In the genomic region with DNA sequence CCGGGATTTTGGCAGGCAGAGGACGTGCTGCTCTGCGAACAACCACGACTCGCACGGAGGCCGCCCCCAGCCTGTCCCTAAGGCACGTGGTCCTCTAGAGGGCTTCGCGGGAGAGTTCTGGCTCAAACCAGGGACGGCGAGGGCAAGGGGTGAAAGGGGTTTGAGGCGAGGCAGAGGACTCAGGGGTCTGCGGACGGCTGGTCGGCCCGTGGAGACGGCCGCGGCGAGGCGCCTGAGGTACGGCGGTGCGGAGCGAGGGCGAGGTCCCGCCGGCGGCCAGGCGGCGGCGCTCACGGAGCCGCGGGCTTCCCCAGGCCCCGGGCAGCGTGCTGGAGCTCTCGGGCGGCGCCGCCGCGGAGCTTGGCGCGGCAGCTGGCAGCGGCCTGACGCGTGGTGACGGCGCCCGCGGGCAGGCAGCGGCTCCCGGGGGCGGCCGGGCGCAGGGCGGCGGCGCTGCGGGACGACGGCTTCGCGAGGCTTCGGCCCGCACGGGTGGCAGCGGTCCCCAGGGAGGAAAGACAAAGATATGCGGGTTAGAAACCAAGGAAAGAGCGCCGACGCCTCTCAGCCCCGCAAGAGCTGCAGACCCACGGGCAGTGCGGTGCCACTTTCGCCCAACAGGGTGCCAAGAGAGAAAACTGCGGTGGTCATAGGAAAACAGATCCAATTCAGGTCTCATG, we compare ENCODE assay signal across 8 cellular contexts. TPM values are rescaled to one million over a fixed set of nuclear protein-coding genes. Genes with fewer than 3 reads are reported as not detected.
DNase-seq lines count a peak whose midpoint lies in the region; ATAC-seq and TF ChIP-seq lines count a peak whose summit lies in the region.

No MANE protein-coding gene starts in this region.

- peak overlapping the region; percentile 37 to 52 for H3K4me3 ChIP-seq in foreskin fibroblast (ENCODE audit: low read depth in 1 of 2, low read length in 2 of 2)
- peak overlapping the region; percentile 57 for H3K4me3 ChIP-seq in osteoblast (ENCODE audit: insufficient read depth, low read length)
- peak overlapping the region; percentile 63 for H3K4me3 ChIP-seq in thoracic aorta

- intact Hi-C loops in CD4-positive, alpha-beta T cell (cut with DNase I, micrococcal nuclease), result loop anchor here (1.0 to 5.0 kb wide), 7 partner anchors 45 to 861 kb away; a partner anchor contains a TSS

- no peaks in the 10 kb centered on the region for H3K4me1 ChIP-seq in osteoblast (ENCODE audit: insufficient read depth, low read length)
- peaks cover 0 to 4% of the 10 kb centered on the region in 2 donors for H3K4me1 ChIP-seq in thoracic aorta (ENCODE audit: control insufficient read depth in 1 of 2, low read depth in 2 of 2)

- no peaks in the 10 kb centered on the region for H3K36me3 Mint-ChIP-seq in CD4-positive, alpha-beta T cell (ENCODE audit: low read depth)

- no peaks in the 10 kb centered on the region for H3K27me3 Mint-ChIP-seq in CD4-positive, alpha-beta T cell

- peak; percentile 48 to 76 (median 64) for DNase-seq in CD4-positive, alpha-beta T cell
- DNase-seq in HPDE6-E6E7 (ENCODE audit: extremely low spot score) (peak; percentile 75), foreskin fibroblast (peak; percentile 64 to 86), osteoblast (ENCODE audit: insufficient read length, low spot score, missing footprints) (peak; percentile 97), thoracic aorta (ENCODE audit: low spot score) (no peak)
- DNase-seq in activated effector memory CD4-positive, alpha-beta T cell treated with anti-CD3 and anti-CD28 coated beads, Interleukin-2, amount 50 U/mL, for 16 hours, result peak; percentile 90

- no peaks in the 10 kb centered on the region for H4K20me1 ChIP-seq in osteoblast (ENCODE audit: insufficient read depth, low read length)

- H3K27me3 ChIP-seq in CD4-positive, alpha-beta T cell (ENCODE audit: control insufficient read depth, insufficient read depth, low read length), result no peaks in the 10 kb centered on the region
- H3K27me3 ChIP-seq in osteoblast (ENCODE audit: insufficient read depth, low read length), result no peaks in the 10 kb centered on the region
- no peaks in the 10 kb centered on the region for H3K27me3 ChIP-seq in thoracic aorta (replicated peaks; ENCODE audit: insufficient read depth)

- peak; percentile 99 for ATAC-seq in CD4-positive, alpha-beta T cell (ENCODE audit: poor library complexity)
- ATAC-seq in GM19463 (IDR thresholded peaks at IDR 0.05; ENCODE audit: unreplicated experiment) (peak; percentile 98), thoracic aorta (ENCODE audit: insufficient number of reproducible peaks, low FRiP score, low read depth) (no peak)

- H3K9me3 ChIP-seq in CD4-positive, alpha-beta T cell (ENCODE audit: control insufficient read depth, low read length), result no peaks in the 10 kb centered on the region
- no peaks in the 10 kb centered on the region for H3K9me3 ChIP-seq in osteoblast (ENCODE audit: low read depth, low read length)
- no peaks in the 10 kb centered on the region for H3K9me3 ChIP-seq in thoracic aorta

- CTCF ChIA-PET in CD4-positive, alpha-beta T cell (lab: Charles Lee), result interaction anchor here (0.7 to 3.9 kb wide), 23 partner anchors 11 to 281 kb away, joined by 3 to 34 read pairs (median 4); a partner anchor contains a TSS

- H3K27ac Mint-ChIP-seq in CD4-positive, alpha-beta T cell, result no peak overlapping the region

- no peak overlapping the region for H3K27ac ChIP-seq in CD4-positive, alpha-beta T cell (ENCODE audit: low read depth, low read length)
- H3K27ac ChIP-seq in osteoblast (ENCODE audit: low read depth, low read length) (no peak overlapping the region), thoracic aorta (no peak overlapping the region)

- peak; percentile 42 for TF ChIP-seq CTCF in CD4-positive, alpha-beta T cell (IDR thresholded peaks at IDR 0.05)
- peak; percentile 9 for TF ChIP-seq CTCF in foreskin fibroblast (IDR thresholded peaks at IDR 0.05; ENCODE audit: low read depth, low read length)
- peak; percentile 24 for TF ChIP-seq CTCF in osteoblast (IDR thresholded peaks at IDR 0.05; ENCODE audit: extremely low read depth, low read depth, low read length)
- no peak for TF ChIP-seq CTCF in thoracic aorta (IDR thresholded peaks at IDR 0.05)

- no peaks in the 10 kb centered on the region for H3K79me2 ChIP-seq in osteoblast (ENCODE audit: insufficient read depth, low read length)

- POLR2A ChIA-PET in CD4-positive, alpha-beta T cell (lab: Charles Lee), result interaction anchor here (0.6 to 2.9 kb wide), 8 partner anchors 11 to 167 kb away, joined by 3 to 42 read pairs (median 5); a partner anchor contains a TSS

- H2AFZ ChIP-seq in osteoblast (ENCODE audit: low read length), result peak overlapping the region; percentile 26

- H3K9me3 Mint-ChIP-seq in CD4-positive, alpha-beta T cell, result no peaks in the 10 kb centered on the region

- H3K36me3 ChIP-seq in osteoblast (ENCODE audit: insufficient read depth, low read length) (peaks cover 7% of the 10 kb centered on the region), thoracic aorta (no peaks in the 10 kb centered on the region)

- peak overlapping the region; percentile 73 for H3K4me2 ChIP-seq in osteoblast (ENCODE audit: insufficient read depth, low read length)

- peak overlapping the region; percentile 36 for H3K4me3 Mint-ChIP-seq in CD4-positive, alpha-beta T cell

- H3K4me1 Mint-ChIP-seq in CD4-positive, alpha-beta T cell (ENCODE audit: low read depth), result peaks cover 36% of the 10 kb centered on the region

TF ChIP-seq in PFSK-1, 5 proteins besides CTCF, POLR2A, EP300 and RAD21:
- TF ChIP-seq FOXP2 (optimal IDR thresholded peaks at IDR 0.05; ENCODE audit: borderline replicate concordance, extremely low read depth, extremely low read length, insufficient read depth) (peak; percentile 61), SIN3A (IDR thresholded peaks at IDR 0.05; ENCODE audit: borderline replicate concordance, insufficient read depth, low read length) (no peak)

RNA-seq across cellular contexts. Expression of a gene that starts 44.8 kb away (rescaled TPM):
- 10 to 100 TPM; 73.9 to 78.9 TPM for total RNA-seq in CD4-positive, alpha-beta T cell
- polyA plus RNA-seq in PFSK-1 (2012; ENCODE audit: insufficient read length, low read depth), result 9.0 TPM
- total RNA-seq in osteoblast (21.7 and 26.5 TPM in 2 replicates), thoracic aorta (10 to 100 TPM; 43.6 to 45.9 TPM)
